ENCODE assay signal across 11 cellular contexts in genomic region chr2:26769501-26769850, GRCh38. TPM values are rescaled to one million over a fixed set of nuclear protein-coding genes. Genes with fewer than 3 reads are reported as not detected.
DNase-seq lines count a peak whose midpoint lies in the region; ATAC-seq and TF ChIP-seq lines count a peak whose summit lies in the region.
"Had no signal": no experiment of that assay in that cellular context is flagged by ENCODE, and none has a peak within 500 bp of the region (broad histone marks: within the 10 kb centered on the region; RNA-seq: fewer than 3 reads in every experiment).

No MANE protein-coding gene starts in this region.

- H3K27me3 Mint-ChIP-seq in neural progenitor cell (ENCODE audit: insufficient read depth, low read depth) (no peaks in the 10 kb centered on the region), GM23338 (ENCODE audit: insufficient read depth, low read depth, poor library complexity) (peaks cover 11% of the 10 kb centered on the region)
- H3K27me3 Mint-ChIP-seq: activated naive CD4-positive, alpha-beta T cell treated with anti-CD3 and anti-CD28 coated beads, Interleukin-2, amount 50 U/mL, for 24 hours had no signal

- H3K9ac ChIP-seq in neural progenitor cell (no peak overlapping the region), PC-3 (ENCODE audit: low read length) (no peak overlapping the region)

- H3K9me3 ChIP-seq in heart right ventricle (no peaks in the 10 kb centered on the region), neural progenitor cell (ENCODE audit: low read depth) (no peaks in the 10 kb centered on the region), PC-3 (ENCODE audit: low read length) (no peaks in the 10 kb centered on the region)
- no peaks in the 10 kb centered on the region for H3K9me3 ChIP-seq in effector memory CD4-positive, alpha-beta T cell (ENCODE audit: control insufficient read depth, low read length)

- H3K9me3 Mint-ChIP-seq in neural progenitor cell (no peaks in the 10 kb centered on the region), GM23338 (no peaks in the 10 kb centered on the region; the same call in 2 of the 3 replicates)
- H3K9me3 Mint-ChIP-seq: activated naive CD4-positive, alpha-beta T cell treated with anti-CD3 and anti-CD28 coated beads, Interleukin-2, amount 50 U/mL, for 24 hours had no signal

- no peak overlapping the region for H3K4me2 ChIP-seq in neural progenitor cell
- no peak overlapping the region for H3K4me2 ChIP-seq in PC-3 (ENCODE audit: low read length)
- no peak overlapping the region for H3K4me2 ChIP-seq in GM23338

- POLR2A ChIA-PET in PC-3 (lab: Charles Lee; ENCODE audit: unreplicated experiment): no interaction called here
- POLR2A ChIA-PET in GM10248 (lab: Yijun Ruan, JAX): no interaction called here

- peaks cover 1% of the 10 kb centered on the region for H3K36me3 Mint-ChIP-seq in neural progenitor cell
- H3K36me3 Mint-ChIP-seq in GM23338 (ENCODE audit: low read depth): no peaks in the 10 kb centered on the region
- H3K36me3 Mint-ChIP-seq: activated naive CD4-positive, alpha-beta T cell treated with anti-CD3 and anti-CD28 coated beads, Interleukin-2, amount 50 U/mL, for 24 hours had no signal

- no peak overlapping the region for H3K4me3 ChIP-seq in heart right ventricle
- no peak overlapping the region for H3K4me3 ChIP-seq in effector memory CD4-positive, alpha-beta T cell (ENCODE audit: insufficient read depth, low read depth, low read length, poor library complexity, severe bottlenecking)
- H3K4me3 ChIP-seq in neural progenitor cell: no peak overlapping the region
- no peak overlapping the region for H3K4me3 ChIP-seq in PC-3 (ENCODE audit: low read length)
- H3K4me3 ChIP-seq in GM23338: no peak overlapping the region

- 33 to 35% methylated on average over 4 of the region's 4 CpGs for WGBS in heart right ventricle, 2 donors

- H3K9me2 ChIP-seq in PC-3 (replicated peaks; ENCODE audit: low read length): no peaks in the 10 kb centered on the region
- no peaks in the 10 kb centered on the region for H3K9me2 ChIP-seq in GM23338 (ENCODE audit: insufficient read depth)

- DNase-seq in heart right ventricle: no peak
- no peak for DNase-seq in Right ventricle myocardium inferior (ENCODE audit: missing footprints)
- DNase-seq in effector memory CD4-positive, alpha-beta T cell: no peak
- DNase-seq in neural progenitor cell (ENCODE audit: low spot score): no peak
- DNase-seq in PC-3: no peak
- no peak for DNase-seq in GM10248 (ENCODE audit: extremely low spot score)
- DNase-seq in GM23338 (ENCODE audit: low spot score): no peak
- DNase-seq in stimulated activated CD4-positive, alpha-beta T cell treated with anti-CD3 and anti-CD28 coated beads, Interleukin-15, amount 100 ng/mL, for 24 hours: no peak
- DNase-seq: kidney glomerular epithelial cell, NCI-H69 had no signal

- H3K27ac Mint-ChIP-seq in neural progenitor cell: peak overlapping the region; percentile 85
- H3K27ac Mint-ChIP-seq in GM23338: no peak overlapping the region
- H3K27ac Mint-ChIP-seq: activated naive CD4-positive, alpha-beta T cell treated with anti-CD3 and anti-CD28 coated beads, Interleukin-2, amount 50 U/mL, for 24 hours had no signal

- H3K79me2 ChIP-seq in neural progenitor cell (ENCODE audit: low read depth) (peaks cover 9% of the 10 kb centered on the region), PC-3 (ENCODE audit: low read length) (peaks cover 81% of the 10 kb centered on the region), GM23338 (replicated peaks; ENCODE audit: insufficient read depth) (no peaks in the 10 kb centered on the region)

- H4K20me1 ChIP-seq in neural progenitor cell (ENCODE audit: low read depth) (peaks cover 37% of the 10 kb centered on the region), PC-3 (ENCODE audit: low read length) (peaks cover 24% of the 10 kb centered on the region), GM23338 (replicated peaks; ENCODE audit: insufficient read depth) (peaks cover 7% of the 10 kb centered on the region; the same call in 1 of the 2 replicates)

- peaks cover 20 to 99% (median 82%) of the 10 kb centered on the region in 9 donors for H3K4me1 ChIP-seq in heart right ventricle
- H3K4me1 ChIP-seq in effector memory CD4-positive, alpha-beta T cell (ENCODE audit: control insufficient read depth, insufficient read depth, low read length, poor library complexity, severe bottlenecking): peaks cover 30% of the 10 kb centered on the region
- H3K4me1 ChIP-seq in neural progenitor cell: peaks cover 11% of the 10 kb centered on the region
- H3K4me1 ChIP-seq in PC-3 (ENCODE audit: insufficient read depth, low read length): peaks cover 35% of the 10 kb centered on the region
- no peaks in the 10 kb centered on the region for H3K4me1 ChIP-seq in GM23338 (ENCODE audit: insufficient read depth)

- BruUV-seq in PC-3 (replicated peaks; lab: Mats Ljungman, UMichigan): no TSS peak

- H3K4me3 Mint-ChIP-seq in neural progenitor cell: no peak overlapping the region
- no peak overlapping the region for H3K4me3 Mint-ChIP-seq in GM23338
- H3K4me3 Mint-ChIP-seq: activated naive CD4-positive, alpha-beta T cell treated with anti-CD3 and anti-CD28 coated beads, Interleukin-2, amount 50 U/mL, for 24 hours had no signal

- intact Hi-C loops in heart right ventricle (cut with DNase I) (no loop called here), Right ventricle myocardium inferior (cut with DNase I) (no loop called here), PC-3 (cut with micrococcal nuclease) (no loop called here)

- H3K4me1 Mint-ChIP-seq in neural progenitor cell (peaks cover 23% of the 10 kb centered on the region), GM23338 (peaks cover 18% of the 10 kb centered on the region)

- H3K27ac ChIP-seq in heart right ventricle: peak overlapping the region in 9 of 10 donors; percentile 10 to 89 (median 73)
- peak overlapping the region; percentile 18 for H3K27ac ChIP-seq in effector memory CD4-positive, alpha-beta T cell (ENCODE audit: insufficient read depth, low read length, poor library complexity, severe bottlenecking)
- no peak overlapping the region for H3K27ac ChIP-seq in neural progenitor cell
- no peak overlapping the region for H3K27ac ChIP-seq in PC-3 (ENCODE audit: low read length)
- no peak overlapping the region for H3K27ac ChIP-seq in GM23338 (ENCODE audit: low read depth)

- TF ChIP-seq CTCF in heart right ventricle (IDR thresholded peaks at IDR 0.05) (no peak), neural progenitor cell (IDR thresholded peaks at IDR 0.05) (no peak), PC-3 (conservative IDR thresholded peaks at IDR 0.05; ENCODE audit: low read depth, low read length) (no peak), GM10248 (IDR thresholded peaks at IDR 0.05; ENCODE audit: control extremely low read depth, extremely low read depth, low read depth, missing control alignments) (no peak), GM23338 (conservative IDR thresholded peaks at IDR 0.05; ENCODE audit: low read depth in 2 of 2) (no peak)

- CTCF ChIA-PET in PC-3 (lab: Charles Lee): no interaction called here
- CTCF ChIA-PET in GM10248 (lab: Yijun Ruan, JAX): interaction anchor here (0.9 to 5.2 kb wide), 4 partner anchors 11 to 77 kb away, joined by 3 to 22 read pairs (median 3); no protein-coding TSS in a partner anchor

- no peaks in the 10 kb centered on the region for H3K27me3 ChIP-seq in heart right ventricle
- H3K27me3 ChIP-seq in effector memory CD4-positive, alpha-beta T cell (replicated peaks; ENCODE audit: control insufficient read depth, insufficient read depth, low read length, poor library complexity, severe bottlenecking): no peaks in the 10 kb centered on the region
- no peaks in the 10 kb centered on the region for H3K27me3 ChIP-seq in neural progenitor cell
- no peaks in the 10 kb centered on the region for H3K27me3 ChIP-seq in PC-3 (ENCODE audit: low read length)
- peaks cover 8% of the 10 kb centered on the region; the same call in 1 of the 2 replicates for H3K27me3 ChIP-seq in GM23338 (ENCODE audit: insufficient read depth)

- H3F3A ChIP-seq in neural progenitor cell (ENCODE audit: low read depth) (no peaks in the 10 kb centered on the region), PC-3 (ENCODE audit: low read length, unreplicated experiment) (no peaks in the 10 kb centered on the region), GM23338 (replicated peaks; ENCODE audit: low read depth) (no peaks in the 10 kb centered on the region)

- H2AFZ ChIP-seq in neural progenitor cell (replicated peaks) (no peak overlapping the region), PC-3 (ENCODE audit: low read length) (no peak overlapping the region), GM23338 (no peak overlapping the region)

- ATAC-seq in heart right ventricle (no peak), Right ventricle myocardium inferior (no peak), PC-3 (no peak), GM23338 (no peak)

- H3K36me3 ChIP-seq in heart right ventricle (peaks cover 0 to 13% (median 0%) of the 10 kb centered on the region in 9 donors), neural progenitor cell (no peaks in the 10 kb centered on the region), PC-3 (ENCODE audit: low read depth, low read length) (peaks cover 3% of the 10 kb centered on the region; the same call in 1 of the 2 replicates), GM23338 (ENCODE audit: insufficient read depth) (no peaks in the 10 kb centered on the region)
- H3K36me3 ChIP-seq in effector memory CD4-positive, alpha-beta T cell (ENCODE audit: control insufficient read depth, insufficient read depth, low read length): no peaks in the 10 kb centered on the region

RNA-seq across cellular contexts. Expression of gene SLC35F6, which starts 5.4 kb away (rescaled TPM):
- total RNA-seq in heart right ventricle (10 to 100 TPM; 17.1 to 36.2 (median 23.0) TPM), Right ventricle myocardium inferior (20.3 TPM), neural progenitor cell (ENCODE audit: low replicate concordance) (5.6 and 11.6 TPM in 2 replicates), PC-3 (2014; rRNA removed) (33.9 and 43.8 TPM in 2 replicates)
- polyA plus RNA-seq in heart right ventricle (10 to 100 TPM; 13.2 to 17.2 TPM), GM23338 (2016; fragmentation: Nextera tagmentation; extraction: Ambion mirVana) (4.9 and 6.0 TPM in 2 replicates)
- 10.8 and 15.0 TPM in 2 replicates for total RNA-seq in GM23338 (2014; rRNA removed; shearing (Covaris generic))

RNA-seq across cellular contexts. Expression of gene CENPA, which starts 16.4 kb away (rescaled TPM):
- total RNA-seq in heart right ventricle: 10 to 100 TPM in 3 of 10 donors, 1 to 10 TPM in 4, under 1 TPM in 1, not detected in 2; 0.30 to 33.1 (median 6.1) TPM
- 1 to 10 TPM in 1 of 2 donors, under 1 TPM in 1; 0.25 to 1.5 TPM for polyA plus RNA-seq in heart right ventricle
- total RNA-seq in Right ventricle myocardium inferior: 0.65 TPM
- total RNA-seq in neural progenitor cell (ENCODE audit: low replicate concordance): 42.8 and 55.0 TPM in 2 replicates
- 40.8 and 42.4 TPM in 2 replicates for total RNA-seq in PC-3 (2014; rRNA removed)
- total RNA-seq in GM23338 (2014; rRNA removed; shearing (Covaris generic)): 13.0 and 16.8 TPM in 2 replicates
- polyA plus RNA-seq in GM23338 (2016; fragmentation: Nextera tagmentation; extraction: Ambion mirVana): 24.2 and 26.3 TPM in 2 replicates

Comparison
In these comparisons a context has a peak if more than half of its experiments do, and no peak if none do; other contexts are left out.
1. H3K27ac ChIP-seq: peak in heart right ventricle (9 of 10) and effector memory CD4-positive, alpha-beta T cell (single experiment); none in neural progenitor cell (single experiment), PC-3 (single experiment) and GM23338 (single experiment).